In the genomic region with DNA sequence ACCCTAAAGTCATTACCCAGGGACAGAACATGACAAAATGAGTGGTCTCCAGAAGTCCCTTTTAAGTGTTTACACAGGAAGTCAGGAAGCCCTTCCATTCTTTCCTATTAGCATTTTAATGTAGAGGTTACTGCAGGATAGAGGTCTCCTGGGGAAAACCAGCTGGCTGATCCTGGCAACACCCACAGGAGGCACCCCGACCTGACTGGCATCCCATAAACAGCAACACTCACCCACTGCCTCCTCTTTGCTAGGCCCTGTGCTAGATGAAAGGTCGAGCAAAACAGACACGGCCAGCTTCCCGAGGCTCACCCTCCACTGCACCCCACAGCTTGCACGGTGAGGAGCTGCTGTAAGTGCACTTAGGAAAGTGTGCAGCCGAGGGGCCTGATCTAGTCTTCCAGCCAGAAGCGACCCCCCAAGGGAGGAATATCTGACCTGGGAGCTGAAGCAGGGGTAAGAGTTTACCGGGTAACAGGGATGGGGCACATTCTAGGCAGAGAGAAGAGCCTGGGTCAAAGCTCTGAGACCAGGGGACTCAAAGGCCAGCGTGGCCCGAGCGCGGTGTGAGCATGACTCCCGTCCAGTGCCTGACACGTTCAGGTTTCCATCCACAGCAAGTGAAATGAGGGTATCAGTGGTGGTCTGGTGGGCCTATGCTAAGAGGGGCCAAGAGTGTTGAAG, we compare ENCODE assay signal across 9 cellular contexts. TPM values are rescaled to one million over a fixed set of nuclear protein-coding genes. Genes with fewer than 3 reads are reported as not detected.
DNase-seq lines count a peak whose midpoint lies in the region; ATAC-seq and TF ChIP-seq lines count a peak whose summit lies in the region.
"Had no signal": no experiment of that assay in that cellular context is flagged by ENCODE, and none has a peak within 500 bp of the region (broad histone marks: within the 10 kb centered on the region; RNA-seq: fewer than 3 reads in every experiment).

No MANE protein-coding gene starts in this region.

- no peak overlapping the region for H2AK5ac ChIP-seq in IMR-90 (ENCODE audit: low read depth, low read length)

- peak overlapping the region in 6 of 8 donors; percentile 20 to 59 (median 39) for H3K4me3 Mint-ChIP-seq in CD4-positive, alpha-beta memory T cell
- no peak overlapping the region for H3K4me3 Mint-ChIP-seq in activated T-helper 2 cell treated with anti-CD3 and anti-CD28 coated beads, Interferon-gamma antibody, Interleukin-2, Interleukin-4, amounts not matched to agents 10 μg/mL and 5 μg/mL and 100 μg/mL, durations not matched to agents 14 hours and 24 hours and 36 hours (ENCODE audit: low read depth)
- peak overlapping the region in 7 of 8 donors; percentile 14 to 68 (median 45) for H3K4me3 Mint-ChIP-seq in naive B cell

- 70% methylated on average over 3 of the region's 14 CpGs; no CpG with 5 or more reads in 1 of the 2 experiments for WGBS in IMR-90 (ENCODE audit: extremely low coverage in 2 of 2, insufficient read length in 1 of 2), 2 experiments

- no peak overlapping the region for H3K4me3 ChIP-seq in CD4-positive, alpha-beta memory T cell (ENCODE audit: low read length in 2 of 2)
- H3K4me3 ChIP-seq in IMR-90 (ENCODE audit: insufficient read depth, low read depth, low read length): no peak overlapping the region

- no peak for TF ChIP-seq CTCF in IMR-90 (conservative IDR thresholded peaks at IDR 0.05; ENCODE audit: low read depth, low read length)

- H3K9ac ChIP-seq in IMR-90 (ENCODE audit: low read depth, low read length): no peak overlapping the region

- peak overlapping the region; percentile 75 to 100 (median 93) for H3K27ac Mint-ChIP-seq in CD4-positive, alpha-beta memory T cell
- peak overlapping the region; percentile 59 for H3K27ac Mint-ChIP-seq in activated T-helper 2 cell treated with anti-CD3 and anti-CD28 coated beads, Interferon-gamma antibody, Interleukin-2, Interleukin-4, amounts not matched to agents 10 μg/mL and 5 μg/mL and 100 μg/mL, durations not matched to agents 14 hours and 24 hours and 36 hours
- peak overlapping the region in 5 of 6 donors; percentile 75 to 86 (median 78) for H3K27ac Mint-ChIP-seq in naive B cell

- H3K23ac ChIP-seq in IMR-90 (ENCODE audit: low read depth, low read length): no peak overlapping the region; the same call in 1 of the 2 replicates

- ATAC-seq in IMR-90 (ENCODE audit: low read depth) (peak; percentile 32), naive B cell (ENCODE audit: low read depth in 2 of 2) (no peak)

- no peak for DNase-seq in CD4-positive, alpha-beta memory T cell
- DNase-seq in IMR-90 (no peak), naive B cell (no peak), NOMO-1 (lab: John Stamatoyannopoulos, UW; ENCODE audit: unreplicated experiment in 2 of 2) (no peak), AG08396 (ENCODE audit: low spot score) (no peak), NCI-H128 (lab: John Stamatoyannopoulos, UW; ENCODE audit: unreplicated experiment) (no peak), cerebellum (ENCODE audit: low spot score) (no peak)
- no peak for DNase-seq in activated T-helper 2 cell treated with anti-CD3 and anti-CD28 coated beads, Interferon-gamma antibody, Interleukin-2, Interleukin-4, amounts not matched to agents 10 μg/mL and 5 μg/mL and 100 μg/mL, durations not matched to agents 14 hours and 24 hours and 36 hours (ENCODE audit: low spot score)
- DNase-seq: Calu3 had no signal

- H2BK5ac ChIP-seq in IMR-90 (ENCODE audit: low read depth, low read length, poor library complexity, severe bottlenecking): peak overlapping the region; percentile 1

- H2BK20ac ChIP-seq in IMR-90 (ENCODE audit: low read depth, low read length): no peak overlapping the region

- peak overlapping the region; percentile 39 for H3K27ac ChIP-seq in CD4-positive, alpha-beta memory T cell (ENCODE audit: low read depth, low read length)
- H3K27ac ChIP-seq in IMR-90 (ENCODE audit: insufficient read depth, low read length): no peak overlapping the region

- H4K20me1 ChIP-seq in IMR-90 (ENCODE audit: insufficient read depth, low read length): no peaks in the 10 kb centered on the region

- H3K18ac ChIP-seq in IMR-90 (ENCODE audit: low read depth, low read length): no peak overlapping the region

- peaks cover 43% of the 10 kb centered on the region for H3K4me1 ChIP-seq in CD4-positive, alpha-beta memory T cell (ENCODE audit: insufficient read depth, low read length)
- H3K4me1 ChIP-seq in IMR-90 (ENCODE audit: control insufficient read depth, insufficient read depth, low read length): peaks cover 10% of the 10 kb centered on the region

- peaks cover 5% of the 10 kb centered on the region for H3K36me3 ChIP-seq in CD4-positive, alpha-beta memory T cell (ENCODE audit: insufficient read depth, low read length)
- peaks cover 21% of the 10 kb centered on the region for H3K36me3 ChIP-seq in IMR-90 (ENCODE audit: control insufficient read depth, insufficient read depth, low read length)

- no peaks in the 10 kb centered on the region for H3K9me3 ChIP-seq in CD4-positive, alpha-beta memory T cell (ENCODE audit: control insufficient read depth in 1 of 2, low read length in 2 of 2)
- no peaks in the 10 kb centered on the region for H3K9me3 ChIP-seq in IMR-90 (ENCODE audit: control insufficient read depth, insufficient read depth, low read length)

- H2BK120ac ChIP-seq in IMR-90 (ENCODE audit: low read depth, low read length): no peak overlapping the region

- no peak overlapping the region; the same call in 1 of the 2 replicates for H3K4ac ChIP-seq in IMR-90 (ENCODE audit: low read depth, low read length)

- peaks cover 8% of the 10 kb centered on the region; the same call in 1 of the 2 replicates for H3K9me1 ChIP-seq in IMR-90 (ENCODE audit: insufficient read depth, low read length)

- peak overlapping the region; percentile 85 for H2AK9ac ChIP-seq in IMR-90 (replicated peaks; ENCODE audit: low read depth, low read length, poor library complexity)

- no peaks in the 10 kb centered on the region for H3K27me3 Mint-ChIP-seq in CD4-positive, alpha-beta memory T cell
- no peaks in the 10 kb centered on the region for H3K27me3 Mint-ChIP-seq in activated T-helper 2 cell treated with anti-CD3 and anti-CD28 coated beads, Interferon-gamma antibody, Interleukin-2, Interleukin-4, amounts not matched to agents 10 μg/mL and 5 μg/mL and 100 μg/mL, durations not matched to agents 14 hours and 24 hours and 36 hours (ENCODE audit: low read depth)
- no peaks in the 10 kb centered on the region for H3K27me3 Mint-ChIP-seq in naive B cell

- H3K79me1 ChIP-seq in IMR-90 (ENCODE audit: low read depth in 1 of 2, low read length in 2 of 2): peaks cover 11 to 63% of the 10 kb centered on the region in 2 experiments; a peak in 3 of 4 replicates

- H3K4me2 ChIP-seq in IMR-90 (ENCODE audit: low read depth, low read length): peak overlapping the region; percentile 13; the same call in 1 of the 2 replicates

- BruUV-seq in IMR-90 (replicated peaks; lab: Mats Ljungman, UMichigan): no TSS peak

- in situ Hi-C loops in IMR-90 (cut with MboI; ENCODE audit: low sequenced_read_pairs): no loop called here

- peaks cover 5 to 29% of the 10 kb centered on the region in 2 donors for H3K36me3 Mint-ChIP-seq in CD4-positive, alpha-beta memory T cell
- H3K36me3 Mint-ChIP-seq in activated T-helper 2 cell treated with anti-CD3 and anti-CD28 coated beads, Interferon-gamma antibody, Interleukin-2, Interleukin-4, amounts not matched to agents 10 μg/mL and 5 μg/mL and 100 μg/mL, durations not matched to agents 14 hours and 24 hours and 36 hours (ENCODE audit: low read depth): peaks cover 26% of the 10 kb centered on the region
- peaks cover 10 to 12% of the 10 kb centered on the region in 2 donors for H3K36me3 Mint-ChIP-seq in naive B cell

- CTCF ChIA-PET in CD4-positive, alpha-beta memory T cell (lab: Charles Lee; ENCODE audit: partially characterized antibody): interaction anchor here (1.0 kb wide), 1 partner anchor 29 kb away, joined by 3 read pairs; no protein-coding TSS in a partner anchor
- CTCF ChIA-PET in IMR-90 (lab: Yijun Ruan, JAX): interaction anchor here (0.9 kb wide), 1 partner anchor 15 kb away, joined by 4 read pairs; no protein-coding TSS in a partner anchor

- H3K4me1 Mint-ChIP-seq in CD4-positive, alpha-beta memory T cell: peaks cover 38 to 61% (median 46%) of the 10 kb centered on the region in 4 donors
- peaks cover 32% of the 10 kb centered on the region for H3K4me1 Mint-ChIP-seq in activated T-helper 2 cell treated with anti-CD3 and anti-CD28 coated beads, Interferon-gamma antibody, Interleukin-2, Interleukin-4, amounts not matched to agents 10 μg/mL and 5 μg/mL and 100 μg/mL, durations not matched to agents 14 hours and 24 hours and 36 hours (ENCODE audit: low read depth)
- H3K4me1 Mint-ChIP-seq in naive B cell: peaks cover 44 to 56% (median 50%) of the 10 kb centered on the region in 3 donors

- TF ChIP-seq RAD21 in IMR-90 (IDR thresholded peaks at IDR 0.05; ENCODE audit: low read length): no peak

- H4K91ac ChIP-seq in IMR-90 (ENCODE audit: insufficient read depth, low read depth, low read length): no peak overlapping the region

- H3K56ac ChIP-seq in IMR-90 (ENCODE audit: extremely low read depth, insufficient read depth, low read length): no peak overlapping the region

- TF ChIP-seq POLR2A in IMR-90 (IDR thresholded peaks at IDR 0.05; ENCODE audit: low read depth, low read length): no peak

- no peaks in the 10 kb centered on the region for H3K27me3 ChIP-seq in CD4-positive, alpha-beta memory T cell (ENCODE audit: insufficient read depth, low read length)
- no peaks in the 10 kb centered on the region for H3K27me3 ChIP-seq in IMR-90 (ENCODE audit: control insufficient read depth, insufficient read depth, low read length)

- peaks cover 0 to 2% (median 0%) of the 10 kb centered on the region in 8 donors for H3K9me3 Mint-ChIP-seq in CD4-positive, alpha-beta memory T cell
- no peaks in the 10 kb centered on the region for H3K9me3 Mint-ChIP-seq in activated T-helper 2 cell treated with anti-CD3 and anti-CD28 coated beads, Interferon-gamma antibody, Interleukin-2, Interleukin-4, amounts not matched to agents 10 μg/mL and 5 μg/mL and 100 μg/mL, durations not matched to agents 14 hours and 24 hours and 36 hours
- H3K9me3 Mint-ChIP-seq in naive B cell: no peaks in the 10 kb centered on the region

- no peak overlapping the region for H2BK15ac ChIP-seq in IMR-90 (ENCODE audit: low read depth, low read length)

- no peak overlapping the region for H3K14ac ChIP-seq in IMR-90 (replicated peaks; ENCODE audit: low read depth, low read length)

- peak overlapping the region; percentile 3 for H4K5ac ChIP-seq in IMR-90 (ENCODE audit: low read depth, low read length)

- peak overlapping the region; percentile 61 for H2AFZ ChIP-seq in IMR-90 (replicated peaks; ENCODE audit: low read length, poor library complexity)

- intact Hi-C loops in CD4-positive, alpha-beta memory T cell (cut with micrococcal nuclease): no loop called here
- intact Hi-C loops in IMR-90 (cut with micrococcal nuclease): no loop called here
- intact Hi-C loops in activated T-helper 2 cell treated with anti-CD3 and anti-CD28 coated beads, Interferon-gamma antibody, Interleukin-2, Interleukin-4, amounts not matched to agents 10 μg/mL and 5 μg/mL and 100 μg/mL, durations not matched to agents 14 hours and 24 hours and 36 hours (cut with micrococcal nuclease): loop anchor here (10.0 kb wide), 1 partner anchor 163 kb away; a partner anchor contains a TSS

- dilution Hi-C loops in IMR-90 (cut with HindIII; ENCODE audit: low sequenced_read_pairs, unreplicated experiment): no loop called here

- peak overlapping the region in 1 of 2 experiments; percentile 53; a peak in 2 of 4 replicates for H4K8ac ChIP-seq in IMR-90 (ENCODE audit: low read depth in 2 of 2, low read length in 2 of 2)

- POLR2A ChIA-PET in CD4-positive, alpha-beta memory T cell (lab: Charles Lee; ENCODE audit: partially characterized antibody): interaction anchor here (0.9 to 3.2 kb wide), 3 partner anchors 9 to 164 kb away, joined by 3 to 16 read pairs (median 3); a partner anchor contains a TSS
- POLR2A ChIA-PET in IMR-90 (lab: Charles Lee; ENCODE audit: unreplicated experiment): no interaction called here

RNA-seq across cellular contexts. Expression of a gene that starts 9.0 kb away (rescaled TPM):
- total RNA-seq in CD4-positive, alpha-beta memory T cell: 100 to 1,000 TPM; 275 to 286 TPM
- 1,000 to 10,000 TPM; 1,322 to 2,333 TPM for polyA plus RNA-seq in CD4-positive, alpha-beta memory T cell
- total RNA-seq in IMR-90 (2012; rRNA removed) (62.2 and 77.2 TPM in 2 replicates), cerebellum (50.1 TPM)
- polyA plus RNA-seq in IMR-90 (2012; rRNA removed) (202 and 316 TPM in 2 replicates), naive B cell (ENCODE audit: low read depth in 6 of 6) (1,000 to 10,000 TPM; 1,454 to 3,149 (median 1,632) TPM)
- 40.8 and 243 TPM in 2 replicates for polyA plus RNA-seq in IMR-90 (2012; cell fraction: cytosol; rRNA removed)
- polyA plus RNA-seq in IMR-90 (2012; cell fraction: nucleus; rRNA removed; ENCODE audit: low replicate concordance): 114 and 133 TPM in 2 replicates
- 151 and 152 TPM in 2 replicates for total RNA-seq in activated T-helper 2 cell treated with anti-CD3 and anti-CD28 coated beads, Interferon-gamma antibody, Interleukin-2, Interleukin-4, amounts not matched to agents 10 μg/mL and 5 μg/mL and 100 μg/mL, durations not matched to agents 14 hours and 24 hours and 36 hours

RNA-seq across cellular contexts. Expression of a gene that starts 22.6 kb away (rescaled TPM):
- total RNA-seq in CD4-positive, alpha-beta memory T cell: 1 to 10 TPM; 3.9 to 5.5 TPM
- polyA plus RNA-seq in CD4-positive, alpha-beta memory T cell: 10 to 100 TPM; 10.6 to 18.9 TPM
- total RNA-seq in IMR-90 (2012; rRNA removed) (12.2 and 15.6 TPM in 2 replicates), cerebellum (2.1 TPM)
- polyA plus RNA-seq in IMR-90 (2012; rRNA removed) (35.8 and 42.7 TPM in 2 replicates), naive B cell (ENCODE audit: low read depth in 6 of 6) (10 to 100 TPM; 26.8 to 55.3 (median 41.1) TPM)
- polyA plus RNA-seq in IMR-90 (2012; cell fraction: cytosol; rRNA removed): 17.0 and 41.6 TPM in 2 replicates
- 6.5 and 18.3 TPM in 2 replicates for polyA plus RNA-seq in IMR-90 (2012; cell fraction: nucleus; rRNA removed; ENCODE audit: low replicate concordance)
- total RNA-seq in activated T-helper 2 cell treated with anti-CD3 and anti-CD28 coated beads, Interferon-gamma antibody, Interleukin-2, Interleukin-4, amounts not matched to agents 10 μg/mL and 5 μg/mL and 100 μg/mL, durations not matched to agents 14 hours and 24 hours and 36 hours: 0.44 TPM in 1 of 2 replicates, not detected in the other

RNA-seq across cellular contexts. Expression of a gene that starts 29.8 kb away (rescaled TPM):
- 10 to 100 TPM; 71.9 to 79.8 TPM for total RNA-seq in CD4-positive, alpha-beta memory T cell
- 1 to 10 TPM; 1.4 to 8.5 TPM for polyA plus RNA-seq in CD4-positive, alpha-beta memory T cell
- total RNA-seq in IMR-90 (2012; rRNA removed) (0.90 and 1.9 TPM in 2 replicates), cerebellum (12.4 TPM)
- polyA plus RNA-seq in IMR-90 (2012; rRNA removed) (3.6 and 4.3 TPM in 2 replicates), naive B cell (ENCODE audit: low read depth in 6 of 6) (1 to 10 TPM in 5 of 6 donors, not detected in 1; 1.1 to 3.4 (median 1.7) TPM)
- 2.5 and 3.0 TPM in 2 replicates for polyA plus RNA-seq in IMR-90 (2012; cell fraction: cytosol; rRNA removed)
- 15.2 TPM in 2 replicates for polyA plus RNA-seq in IMR-90 (2012; cell fraction: nucleus; rRNA removed; ENCODE audit: low replicate concordance)
- 4.9 and 5.5 TPM in 2 replicates for total RNA-seq in activated T-helper 2 cell treated with anti-CD3 and anti-CD28 coated beads, Interferon-gamma antibody, Interleukin-2, Interleukin-4, amounts not matched to agents 10 μg/mL and 5 μg/mL and 100 μg/mL, durations not matched to agents 14 hours and 24 hours and 36 hours
